ENCODE assay signal across 23 cellular contexts in the genomic region with DNA sequence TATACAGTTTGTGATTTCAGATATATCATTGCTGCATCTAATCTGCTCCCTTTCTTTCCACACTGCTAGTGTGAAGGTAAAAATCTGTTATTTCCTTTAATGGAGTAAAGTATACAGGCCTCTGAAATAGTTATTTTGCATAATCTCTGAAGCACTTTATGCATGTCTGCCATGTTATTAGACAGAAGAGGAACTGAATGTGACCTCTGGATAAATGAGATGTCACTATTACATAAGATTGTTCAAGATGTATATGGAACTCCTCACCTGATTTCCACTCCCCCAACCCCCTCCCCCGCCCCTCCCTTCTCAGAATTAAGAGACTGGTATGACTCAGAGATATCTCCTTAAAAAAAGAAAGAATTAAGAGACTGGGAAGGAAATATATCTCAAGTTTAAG.
"Had no signal": no experiment of that assay in that cellular context is flagged by ENCODE, and none has a peak within 500 bp of the region (broad histone marks: within the 10 kb centered on the region; RNA-seq: fewer than 3 reads in every experiment).

No MANE protein-coding gene starts in this region.

- H3K4me1 Mint-ChIP-seq: neural progenitor cell had no signal

- FAIRE-seq: kidney, urothelium cell line had no signal

- H3K9me3 ChIP-seq: colonic mucosa, esophagus squamous epithelium, gastroesophageal sphincter, ovary, suprapubic skin, thyroid gland had no signal

- H3K9ac ChIP-seq: neural progenitor cell had no signal

- H3K27ac Mint-ChIP-seq: neural progenitor cell, type B pancreatic cell had no signal

- DNase-seq: colonic mucosa; dermis blood vessel endothelial cell; esophagus squamous epithelium; foreskin fibroblast; kidney; left cardiac atrium; left ventricle myocardium superior; mesendoderm; naive thymus-derived CD4-positive, alpha-beta T cell; nucleus accumbens; ovary; right cardiac atrium; stimulated activated CD4-positive, alpha-beta T cell treated with anti-CD3 and anti-CD28 coated beads, Interleukin-2, amount 100 ng/mL, for 48 hours; stimulated activated naive CD4-positive, alpha-beta T cell treated with Interleukin-2 at 50 U/mL for 16 hours; thyroid gland had no signal

- H3K4me3 ChIP-seq: colonic mucosa, esophagus squamous epithelium, gastroesophageal sphincter, hepatocyte, lung, neural progenitor cell, ovary, smooth muscle cell, suprapubic skin, thyroid gland had no signal

- ATAC-seq: gastroesophageal sphincter; left cardiac atrium; left ventricle myocardium superior; naive thymus-derived CD4-positive, alpha-beta T cell; right cardiac atrium had no signal

- H3K4me2 ChIP-seq: hepatocyte, neural progenitor cell, smooth muscle cell had no signal

- H3K4me3 Mint-ChIP-seq: naive thymus-derived CD4-positive, alpha-beta T cell; neural progenitor cell; type B pancreatic cell had no signal

- H3K27me3 Mint-ChIP-seq: naive thymus-derived CD4-positive, alpha-beta T cell; type B pancreatic cell had no signal

- H2AFZ ChIP-seq: hepatocyte, neural progenitor cell had no signal

- H3K4me1 ChIP-seq: colonic mucosa, esophagus squamous epithelium, neural progenitor cell, suprapubic skin had no signal

- H3K27ac ChIP-seq: colonic mucosa, esophagus squamous epithelium, gastroesophageal sphincter, hepatocyte, neural progenitor cell, ovary, suprapubic skin, thyroid gland had no signal

- H3K27me3 ChIP-seq: colonic mucosa, esophagus squamous epithelium, gastroesophageal sphincter, hepatocyte, neural progenitor cell, ovary, suprapubic skin, thyroid gland had no signal

- H3K36me3 ChIP-seq: ovary had no signal
